ENCODE assay signal across 8 cellular contexts in the genomic region with DNA sequence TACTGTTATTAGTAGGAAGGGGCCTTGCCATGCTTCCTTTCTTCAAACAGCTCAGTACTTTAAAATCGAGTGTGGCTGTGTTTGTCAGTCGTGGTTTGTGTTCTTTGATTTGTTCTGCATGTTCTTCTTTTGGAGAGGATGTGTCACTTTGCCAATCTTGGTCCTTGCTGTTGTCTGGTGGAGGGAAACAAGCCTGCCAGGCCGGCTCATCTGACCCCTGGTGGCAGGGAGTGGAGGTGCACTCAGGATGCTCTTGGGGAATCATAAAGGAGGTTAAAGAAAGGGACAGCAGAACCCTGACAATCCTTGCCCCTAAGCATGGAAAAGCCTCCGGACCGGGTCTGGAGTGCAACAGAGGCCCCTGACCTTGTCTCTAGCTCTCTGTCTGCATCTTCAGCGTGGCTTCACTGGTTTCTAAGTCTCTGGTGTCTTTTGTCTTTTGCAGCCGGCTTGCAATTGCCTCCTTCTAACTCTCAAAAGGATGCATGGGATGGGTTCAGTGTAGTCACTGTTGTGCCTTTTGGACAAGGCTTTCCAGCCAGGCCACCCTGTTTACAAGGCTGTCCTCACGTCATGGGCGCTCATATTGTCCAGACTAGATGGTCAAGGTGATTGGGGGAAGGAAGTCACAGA.
DNase-seq lines count a peak whose midpoint lies in the region; ATAC-seq and TF ChIP-seq lines count a peak whose summit lies in the region.

No MANE protein-coding gene starts in this region.

- in situ Hi-C loops in gastrocnemius medialis (cut with MboI; ENCODE audit: low sequenced_read_pairs in 4 of 4): loop anchor here (5.0 to 10.0 kb wide), 2 partner anchors 110 to 113 kb away; no protein-coding TSS in a partner anchor

- DNase-seq in ELF-1 (ENCODE audit: low read depth, low spot score): peak; percentile 90
- peak; percentile 63 for DNase-seq in Jurkat, Clone E6-1 (ENCODE audit: low read depth, low spot score)
- peak; percentile 22 for DNase-seq in activated naive CD8-positive, alpha-beta T cell treated with anti-CD3 and anti-CD28 coated beads, Interleukin-2, amount 50 U/mL, for 16 hours (ENCODE audit: low read depth, low spot score)
- DNase-seq in left ventricle myocardium superior: peak; percentile 75
- DNase-seq in gastrocnemius medialis: peak in 1 of 2 donors; percentile 40
- DNase-seq in GF-D8 (lab: John Stamatoyannopoulos, UW): no peak

- TF ChIP-seq CTCF in SU-DHL-6 (IDR thresholded peaks at IDR 0.05; ENCODE audit: insufficient read depth, low read length, poor library complexity, severe bottlenecking) (peak; percentile 71), gastrocnemius medialis (IDR thresholded peaks at IDR 0.05 in 4 of 5, conservative IDR thresholded peaks at IDR 0.05 in 1 of 5) (peak; percentile 46 to 76 (median 66))

- ATAC-seq in GM21526 (IDR thresholded peaks at IDR 0.05; ENCODE audit: low FRiP score, unreplicated experiment) (peak; percentile 93), left ventricle myocardium superior (peak; percentile 52), gastrocnemius medialis (peak in 1 of 2 donors; percentile 56)

- H3K9me2 ChIP-seq in SU-DHL-6 (replicated peaks; ENCODE audit: insufficient read depth, low read length): no peaks in the 10 kb centered on the region

- no peaks in the 10 kb centered on the region for H4K20me1 ChIP-seq in SU-DHL-6 (ENCODE audit: low read depth, low read length)

- H3K9ac ChIP-seq in SU-DHL-6 (ENCODE audit: low read length): no peak overlapping the region

- no peak overlapping the region for H2AFZ ChIP-seq in SU-DHL-6 (ENCODE audit: low read depth, low read length, severe bottlenecking)

- no peaks in the 10 kb centered on the region for H3F3A ChIP-seq in SU-DHL-6 (ENCODE audit: insufficient read depth)

- H3K36me3 ChIP-seq in SU-DHL-6 (ENCODE audit: low read length) (no peaks in the 10 kb centered on the region), gastrocnemius medialis (no peaks in the 10 kb centered on the region)

- intact Hi-C loops in left ventricle myocardium superior (cut with micrococcal nuclease): loop anchor here (5.0 kb wide), 1 partner anchor 108 kb away; no protein-coding TSS in a partner anchor
- intact Hi-C loops in gastrocnemius medialis (cut with DNase I; ENCODE audit: low total_unique reads): loop anchor here (1.0 kb wide), 1 partner anchor 112 kb away; no protein-coding TSS in a partner anchor

- no peaks in the 10 kb centered on the region for H3K4me1 ChIP-seq in gastrocnemius medialis

- H3K4me3 ChIP-seq in Jurkat, Clone E6-1 (ENCODE audit: low read length): no peak overlapping the region
- H3K4me3 ChIP-seq in SU-DHL-6 (ENCODE audit: insufficient read depth, low read length, poor library complexity, severe bottlenecking) (no peak overlapping the region), gastrocnemius medialis (no peak overlapping the region)

- H3K9me3 ChIP-seq in SU-DHL-6 (ENCODE audit: insufficient read depth, low read length) (no peaks in the 10 kb centered on the region), gastrocnemius medialis (no peaks in the 10 kb centered on the region)

- H3K79me2 ChIP-seq in SU-DHL-6 (ENCODE audit: insufficient read depth, low read length): no peaks in the 10 kb centered on the region

- no peaks in the 10 kb centered on the region for H3K27me3 ChIP-seq in SU-DHL-6 (ENCODE audit: low read length)
- H3K27me3 ChIP-seq in gastrocnemius medialis: no peaks in the 10 kb centered on the region

- H3K27ac ChIP-seq in SU-DHL-6 (ENCODE audit: low read depth, low read length): no peak overlapping the region
- no peak overlapping the region for H3K27ac ChIP-seq in gastrocnemius medialis

- TF ChIP-seq POLR2A in gastrocnemius medialis (IDR thresholded peaks at IDR 0.05): no peak

- H3K4me2 ChIP-seq in SU-DHL-6 (ENCODE audit: low read depth, low read length, poor library complexity, severe bottlenecking): no peak overlapping the region
